ENCODE assay signal across 1 cellular context in the genomic region with DNA sequence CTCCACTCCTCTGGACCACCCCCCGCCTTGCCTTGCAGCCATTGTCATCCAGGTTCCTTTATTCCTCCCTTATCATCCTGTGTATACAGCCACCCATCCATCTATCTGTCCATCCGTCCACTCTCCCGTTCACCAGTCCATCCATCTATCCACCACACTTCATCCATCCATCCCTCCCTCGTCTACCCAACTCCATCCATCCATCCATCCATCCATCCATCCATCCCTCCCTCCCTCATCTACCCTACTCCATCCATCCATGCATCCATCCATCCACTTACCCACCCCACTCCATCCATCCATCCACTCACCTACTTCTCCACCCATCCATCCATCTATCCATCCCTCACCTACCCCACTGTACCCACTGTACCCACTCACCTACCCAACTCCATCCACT.
A peak's percentile ranks its signal among the peaks of the same experiment; 100 is the strongest.
TF ChIP-seq lines count a peak whose summit lies in the region.

No MANE protein-coding gene starts in this region.

TF ChIP-seq in K562, 482 proteins besides CTCF, POLR2A, EP300 and RAD21:
- TF ChIP-seq ZNF133 (CRISPR knock-in tag; IDR thresholded peaks at IDR 0.05) (no peak), HDAC1 (IDR thresholded peaks at IDR 0.05) (0 out of 4 replicates have a peak, but pooled peaks of 1 of the 2 experiments have one; percentile 43), STAG1 (CRISPR knock-in tag; IDR thresholded peaks at IDR 0.05; ENCODE audit: borderline replicate concordance) (no peak), ZNF311 (CRISPR knock-in tag; IDR thresholded peaks at IDR 0.05) (no peak), RHOXF2B (CRISPR knock-in tag; conservative IDR thresholded peaks at IDR 0.05) (no peak), HNRNPLL (IDR thresholded peaks at IDR 0.05; ENCODE audit: low read depth, low read length, poor library complexity, severe bottlenecking) (no peak), EHMT2 (IDR thresholded peaks at IDR 0.05) (0 out of 2 replicates have a peak, but pooled peaks have one; percentile 58), SUPT5H (IDR thresholded peaks at IDR 0.05) (0 out of 2 replicates have a peak, but pooled peaks have one; percentile 34), CREBBP (IDR thresholded peaks at IDR 0.05; ENCODE audit: low read depth, low read length) (no peak), PHB2 (IDR thresholded peaks at IDR 0.05; ENCODE audit: low read depth) (no peak), ESRRB (CRISPR knock-in tag; IDR thresholded peaks at IDR 0.05; ENCODE audit: borderline replicate concordance) (no peak), LCOR (CRISPR knock-in tag; IDR thresholded peaks at IDR 0.05) (no peak), ZNF224 (CRISPR knock-in tag; IDR thresholded peaks at IDR 0.05) (no peak), KDM1A (IDR thresholded peaks at IDR 0.05) (peak in 1 of 2 experiments; percentile 44; a peak in 1 of 4 replicates), NFIC (IDR thresholded peaks at IDR 0.05) (no peak), ZNF347 (CRISPR knock-in tag; IDR thresholded peaks at IDR 0.05; ENCODE audit: low read depth) (no peak), HDAC8 (tag; IDR thresholded peaks at IDR 0.05) (no peak), FOXP1 (CRISPR knock-in tag; IDR thresholded peaks at IDR 0.05) (no peak), HCFC1 (IDR thresholded peaks at IDR 0.05; ENCODE audit: low read depth, low read length) (no peak), NEUROD1 (IDR thresholded peaks at IDR 0.05; ENCODE audit: borderline replicate concordance, low read depth, low read length, partially characterized antibody) (no peak), NFATC3 (IDR thresholded peaks at IDR 0.05) (no peak), ZKSCAN1 (IDR thresholded peaks at IDR 0.05; ENCODE audit: low read depth, low read length) (no peak)
- TF ChIP-seq, protein P1, sequence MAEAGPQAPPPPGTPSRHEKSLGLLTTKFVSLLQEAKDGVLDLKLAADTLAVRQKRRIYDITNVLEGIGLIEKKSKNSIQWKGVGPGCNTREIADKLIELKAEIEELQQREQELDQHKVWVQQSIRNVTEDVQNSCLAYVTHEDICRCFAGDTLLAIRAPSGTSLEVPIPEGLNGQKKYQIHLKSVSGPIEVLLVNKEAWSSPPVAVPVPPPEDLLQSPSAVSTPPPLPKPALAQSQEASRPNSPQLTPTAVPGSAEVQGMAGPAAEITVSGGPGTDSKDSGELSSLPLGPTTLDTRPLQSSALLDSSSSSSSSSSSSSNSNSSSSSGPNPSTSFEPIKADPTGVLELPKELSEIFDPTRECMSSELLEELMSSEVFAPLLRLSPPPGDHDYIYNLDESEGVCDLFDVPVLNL (CRISPR knock-in tag; IDR thresholded peaks at IDR 0.05; ENCODE audit: low read depth), result no peak
- TF ChIP-seq, protein P2, sequence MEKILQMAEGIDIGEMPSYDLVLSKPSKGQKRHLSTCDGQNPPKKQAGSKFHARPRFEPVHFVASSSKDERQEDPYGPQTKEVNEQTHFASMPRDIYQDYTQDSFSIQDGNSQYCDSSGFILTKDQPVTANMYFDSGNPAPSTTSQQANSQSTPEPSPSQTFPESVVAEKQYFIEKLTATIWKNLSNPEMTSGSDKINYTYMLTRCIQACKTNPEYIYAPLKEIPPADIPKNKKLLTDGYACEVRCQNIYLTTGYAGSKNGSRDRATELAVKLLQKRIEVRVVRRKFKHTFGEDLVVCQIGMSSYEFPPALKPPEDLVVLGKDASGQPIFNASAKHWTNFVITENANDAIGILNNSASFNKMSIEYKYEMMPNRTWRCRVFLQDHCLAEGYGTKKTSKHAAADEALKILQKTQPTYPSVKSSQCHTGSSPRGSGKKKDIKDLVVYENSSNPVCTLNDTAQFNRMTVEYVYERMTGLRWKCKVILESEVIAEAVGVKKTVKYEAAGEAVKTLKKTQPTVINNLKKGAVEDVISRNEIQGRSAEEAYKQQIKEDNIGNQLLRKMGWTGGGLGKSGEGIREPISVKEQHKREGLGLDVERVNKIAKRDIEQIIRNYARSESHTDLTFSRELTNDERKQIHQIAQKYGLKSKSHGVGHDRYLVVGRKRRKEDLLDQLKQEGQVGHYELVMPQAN (IDR thresholded peaks at IDR 0.05; ENCODE audit: borderline replicate concordance), result no peak
- TF ChIP-seq, protein P3, sequence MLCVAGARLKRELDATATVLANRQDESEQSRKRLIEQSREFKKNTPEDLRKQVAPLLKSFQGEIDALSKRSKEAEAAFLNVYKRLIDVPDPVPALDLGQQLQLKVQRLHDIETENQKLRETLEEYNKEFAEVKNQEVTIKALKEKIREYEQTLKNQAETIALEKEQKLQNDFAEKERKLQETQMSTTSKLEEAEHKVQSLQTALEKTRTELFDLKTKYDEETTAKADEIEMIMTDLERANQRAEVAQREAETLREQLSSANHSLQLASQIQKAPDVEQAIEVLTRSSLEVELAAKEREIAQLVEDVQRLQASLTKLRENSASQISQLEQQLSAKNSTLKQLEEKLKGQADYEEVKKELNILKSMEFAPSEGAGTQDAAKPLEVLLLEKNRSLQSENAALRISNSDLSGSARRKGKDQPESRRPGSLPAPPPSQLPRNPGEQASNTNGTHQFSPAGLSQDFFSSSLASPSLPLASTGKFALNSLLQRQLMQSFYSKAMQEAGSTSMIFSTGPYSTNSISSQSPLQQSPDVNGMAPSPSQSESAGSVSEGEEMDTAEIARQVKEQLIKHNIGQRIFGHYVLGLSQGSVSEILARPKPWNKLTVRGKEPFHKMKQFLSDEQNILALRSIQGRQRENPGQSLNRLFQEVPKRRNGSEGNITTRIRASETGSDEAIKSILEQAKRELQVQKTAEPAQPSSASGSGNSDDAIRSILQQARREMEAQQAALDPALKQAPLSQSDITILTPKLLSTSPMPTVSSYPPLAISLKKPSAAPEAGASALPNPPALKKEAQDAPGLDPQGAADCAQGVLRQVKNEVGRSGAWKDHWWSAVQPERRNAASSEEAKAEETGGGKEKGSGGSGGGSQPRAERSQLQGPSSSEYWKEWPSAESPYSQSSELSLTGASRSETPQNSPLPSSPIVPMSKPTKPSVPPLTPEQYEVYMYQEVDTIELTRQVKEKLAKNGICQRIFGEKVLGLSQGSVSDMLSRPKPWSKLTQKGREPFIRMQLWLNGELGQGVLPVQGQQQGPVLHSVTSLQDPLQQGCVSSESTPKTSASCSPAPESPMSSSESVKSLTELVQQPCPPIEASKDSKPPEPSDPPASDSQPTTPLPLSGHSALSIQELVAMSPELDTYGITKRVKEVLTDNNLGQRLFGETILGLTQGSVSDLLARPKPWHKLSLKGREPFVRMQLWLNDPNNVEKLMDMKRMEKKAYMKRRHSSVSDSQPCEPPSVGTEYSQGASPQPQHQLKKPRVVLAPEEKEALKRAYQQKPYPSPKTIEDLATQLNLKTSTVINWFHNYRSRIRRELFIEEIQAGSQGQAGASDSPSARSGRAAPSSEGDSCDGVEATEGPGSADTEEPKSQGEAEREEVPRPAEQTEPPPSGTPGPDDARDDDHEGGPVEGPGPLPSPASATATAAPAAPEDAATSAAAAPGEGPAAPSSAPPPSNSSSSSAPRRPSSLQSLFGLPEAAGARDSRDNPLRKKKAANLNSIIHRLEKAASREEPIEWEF (CRISPR knock-in tag; IDR thresholded peaks at IDR 0.05), result no peak
- TF ChIP-seq, protein P4, sequence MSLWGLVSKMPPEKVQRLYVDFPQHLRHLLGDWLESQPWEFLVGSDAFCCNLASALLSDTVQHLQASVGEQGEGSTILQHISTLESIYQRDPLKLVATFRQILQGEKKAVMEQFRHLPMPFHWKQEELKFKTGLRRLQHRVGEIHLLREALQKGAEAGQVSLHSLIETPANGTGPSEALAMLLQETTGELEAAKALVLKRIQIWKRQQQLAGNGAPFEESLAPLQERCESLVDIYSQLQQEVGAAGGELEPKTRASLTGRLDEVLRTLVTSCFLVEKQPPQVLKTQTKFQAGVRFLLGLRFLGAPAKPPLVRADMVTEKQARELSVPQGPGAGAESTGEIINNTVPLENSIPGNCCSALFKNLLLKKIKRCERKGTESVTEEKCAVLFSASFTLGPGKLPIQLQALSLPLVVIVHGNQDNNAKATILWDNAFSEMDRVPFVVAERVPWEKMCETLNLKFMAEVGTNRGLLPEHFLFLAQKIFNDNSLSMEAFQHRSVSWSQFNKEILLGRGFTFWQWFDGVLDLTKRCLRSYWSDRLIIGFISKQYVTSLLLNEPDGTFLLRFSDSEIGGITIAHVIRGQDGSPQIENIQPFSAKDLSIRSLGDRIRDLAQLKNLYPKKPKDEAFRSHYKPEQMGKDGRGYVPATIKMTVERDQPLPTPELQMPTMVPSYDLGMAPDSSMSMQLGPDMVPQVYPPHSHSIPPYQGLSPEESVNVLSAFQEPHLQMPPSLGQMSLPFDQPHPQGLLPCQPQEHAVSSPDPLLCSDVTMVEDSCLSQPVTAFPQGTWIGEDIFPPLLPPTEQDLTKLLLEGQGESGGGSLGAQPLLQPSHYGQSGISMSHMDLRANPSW (CRISPR knock-in tag; IDR thresholded peaks at IDR 0.05), result no peak
- TF ChIP-seq, protein P5, sequence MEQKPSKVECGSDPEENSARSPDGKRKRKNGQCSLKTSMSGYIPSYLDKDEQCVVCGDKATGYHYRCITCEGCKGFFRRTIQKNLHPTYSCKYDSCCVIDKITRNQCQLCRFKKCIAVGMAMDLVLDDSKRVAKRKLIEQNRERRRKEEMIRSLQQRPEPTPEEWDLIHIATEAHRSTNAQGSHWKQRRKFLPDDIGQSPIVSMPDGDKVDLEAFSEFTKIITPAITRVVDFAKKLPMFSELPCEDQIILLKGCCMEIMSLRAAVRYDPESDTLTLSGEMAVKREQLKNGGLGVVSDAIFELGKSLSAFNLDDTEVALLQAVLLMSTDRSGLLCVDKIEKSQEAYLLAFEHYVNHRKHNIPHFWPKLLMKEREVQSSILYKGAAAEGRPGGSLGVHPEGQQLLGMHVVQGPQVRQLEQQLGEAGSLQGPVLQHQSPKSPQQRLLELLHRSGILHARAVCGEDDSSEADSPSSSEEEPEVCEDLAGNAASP (IDR thresholded peaks at IDR 0.05), result no peak
- TF ChIP-seq, protein P6, sequence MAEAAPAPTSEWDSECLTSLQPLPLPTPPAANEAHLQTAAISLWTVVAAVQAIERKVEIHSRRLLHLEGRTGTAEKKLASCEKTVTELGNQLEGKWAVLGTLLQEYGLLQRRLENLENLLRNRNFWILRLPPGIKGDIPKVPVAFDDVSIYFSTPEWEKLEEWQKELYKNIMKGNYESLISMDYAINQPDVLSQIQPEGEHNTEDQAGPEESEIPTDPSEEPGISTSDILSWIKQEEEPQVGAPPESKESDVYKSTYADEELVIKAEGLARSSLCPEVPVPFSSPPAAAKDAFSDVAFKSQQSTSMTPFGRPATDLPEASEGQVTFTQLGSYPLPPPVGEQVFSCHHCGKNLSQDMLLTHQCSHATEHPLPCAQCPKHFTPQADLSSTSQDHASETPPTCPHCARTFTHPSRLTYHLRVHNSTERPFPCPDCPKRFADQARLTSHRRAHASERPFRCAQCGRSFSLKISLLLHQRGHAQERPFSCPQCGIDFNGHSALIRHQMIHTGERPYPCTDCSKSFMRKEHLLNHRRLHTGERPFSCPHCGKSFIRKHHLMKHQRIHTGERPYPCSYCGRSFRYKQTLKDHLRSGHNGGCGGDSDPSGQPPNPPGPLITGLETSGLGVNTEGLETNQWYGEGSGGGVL (CRISPR knock-in tag; IDR thresholded peaks at IDR 0.05), result no peak
- TF ChIP-seq, protein P7, sequence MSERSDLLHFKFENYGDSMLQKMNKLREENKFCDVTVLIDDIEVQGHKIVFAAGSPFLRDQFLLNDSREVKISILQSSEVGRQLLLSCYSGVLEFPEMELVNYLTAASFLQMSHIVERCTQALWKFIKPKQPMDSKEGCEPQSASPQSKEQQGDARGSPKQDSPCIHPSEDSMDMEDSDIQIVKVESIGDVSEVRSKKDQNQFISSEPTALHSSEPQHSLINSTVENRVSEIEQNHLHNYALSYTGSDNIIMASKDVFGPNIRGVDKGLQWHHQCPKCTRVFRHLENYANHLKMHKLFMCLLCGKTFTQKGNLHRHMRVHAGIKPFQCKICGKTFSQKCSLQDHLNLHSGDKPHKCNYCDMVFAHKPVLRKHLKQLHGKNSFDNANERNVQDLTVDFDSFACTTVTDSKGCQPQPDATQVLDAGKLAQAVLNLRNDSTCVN (CRISPR knock-in tag; IDR thresholded peaks at IDR 0.05), result 0 out of 2 replicates have a peak, but pooled peaks have one; percentile 23
- TF ChIP-seq, protein P8, sequence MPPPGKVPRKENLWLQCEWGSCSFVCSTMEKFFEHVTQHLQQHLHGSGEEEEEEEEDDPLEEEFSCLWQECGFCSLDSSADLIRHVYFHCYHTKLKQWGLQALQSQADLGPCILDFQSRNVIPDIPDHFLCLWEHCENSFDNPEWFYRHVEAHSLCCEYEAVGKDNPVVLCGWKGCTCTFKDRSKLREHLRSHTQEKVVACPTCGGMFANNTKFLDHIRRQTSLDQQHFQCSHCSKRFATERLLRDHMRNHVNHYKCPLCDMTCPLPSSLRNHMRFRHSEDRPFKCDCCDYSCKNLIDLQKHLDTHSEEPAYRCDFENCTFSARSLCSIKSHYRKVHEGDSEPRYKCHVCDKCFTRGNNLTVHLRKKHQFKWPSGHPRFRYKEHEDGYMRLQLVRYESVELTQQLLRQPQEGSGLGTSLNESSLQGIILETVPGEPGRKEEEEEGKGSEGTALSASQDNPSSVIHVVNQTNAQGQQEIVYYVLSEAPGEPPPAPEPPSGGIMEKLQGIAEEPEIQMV (tag; conservative IDR thresholded peaks at IDR 0.05; ENCODE audit: low read depth), result no peak
- TF ChIP-seq, protein P9, sequence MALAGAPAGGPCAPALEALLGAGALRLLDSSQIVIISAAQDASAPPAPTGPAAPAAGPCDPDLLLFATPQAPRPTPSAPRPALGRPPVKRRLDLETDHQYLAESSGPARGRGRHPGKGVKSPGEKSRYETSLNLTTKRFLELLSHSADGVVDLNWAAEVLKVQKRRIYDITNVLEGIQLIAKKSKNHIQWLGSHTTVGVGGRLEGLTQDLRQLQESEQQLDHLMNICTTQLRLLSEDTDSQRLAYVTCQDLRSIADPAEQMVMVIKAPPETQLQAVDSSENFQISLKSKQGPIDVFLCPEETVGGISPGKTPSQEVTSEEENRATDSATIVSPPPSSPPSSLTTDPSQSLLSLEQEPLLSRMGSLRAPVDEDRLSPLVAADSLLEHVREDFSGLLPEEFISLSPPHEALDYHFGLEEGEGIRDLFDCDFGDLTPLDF (CRISPR knock-in tag; IDR thresholded peaks at IDR 0.05), result no peak
